ENCODE assay signal across 17 cellular contexts in the genomic region with DNA sequence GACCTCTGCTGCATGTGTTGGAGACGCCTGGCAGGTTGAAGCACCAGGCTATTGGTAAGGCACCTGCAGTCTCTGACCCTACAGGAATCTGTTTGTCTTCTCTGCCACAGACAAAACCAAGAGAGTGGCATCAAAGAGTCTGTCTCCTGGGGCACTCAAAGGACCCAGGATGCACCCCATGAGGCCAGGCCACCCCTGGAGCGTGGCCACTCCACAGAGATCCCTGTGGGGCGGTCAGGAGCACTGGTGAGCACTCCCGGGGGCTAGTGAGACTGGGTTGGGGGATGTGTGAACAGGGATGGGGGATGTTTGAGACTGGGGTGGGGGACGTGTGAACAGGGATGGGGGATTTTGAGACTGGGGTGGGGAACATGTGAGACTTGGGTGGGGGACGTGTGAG.
DNase-seq lines count a peak whose midpoint lies in the region; ATAC-seq and TF ChIP-seq lines count a peak whose summit lies in the region.
"Had no signal": no experiment of that assay in that cellular context is flagged by ENCODE, and none has a peak within 500 bp of the region (broad histone marks: within the 10 kb centered on the region; RNA-seq: fewer than 3 reads in every experiment).

No MANE protein-coding gene starts in this region.

- H3K4me1 ChIP-seq in Peyer's patch: no peaks in the 10 kb centered on the region
- H3K4me1 ChIP-seq in osteoblast (ENCODE audit: insufficient read depth, low read length): no peaks in the 10 kb centered on the region
- H3K4me1 ChIP-seq: A549, Caco-2 had no signal

- H2AFZ ChIP-seq in osteoblast (ENCODE audit: low read length): no peak overlapping the region
- H2AFZ ChIP-seq: GM23338 had no signal

- ATAC-seq in GM21381 (IDR thresholded peaks at IDR 0.05; ENCODE audit: unreplicated experiment): no peak
- ATAC-seq: A549, GM23338, HCT116 had no signal

- H3K27me3 ChIP-seq in Peyer's patch (no peaks in the 10 kb centered on the region), osteoblast (ENCODE audit: insufficient read depth, low read length) (no peaks in the 10 kb centered on the region)

- H3K36me3 ChIP-seq in Peyer's patch (no peaks in the 10 kb centered on the region), osteoblast (ENCODE audit: insufficient read depth, low read length) (no peaks in the 10 kb centered on the region)

- H3K79me2 ChIP-seq in osteoblast (ENCODE audit: insufficient read depth, low read length): no peaks in the 10 kb centered on the region

- no peak overlapping the region for H3K4me2 ChIP-seq in osteoblast (ENCODE audit: insufficient read depth, low read length)
- H3K4me2 ChIP-seq: A549, GM23338 had no signal

- no peak for TF ChIP-seq POLR2A in Peyer's patch (IDR thresholded peaks at IDR 0.05)

- H3K9me3 ChIP-seq in Peyer's patch: no peaks in the 10 kb centered on the region
- H3K9me3 ChIP-seq in osteoblast (ENCODE audit: low read depth, low read length): no peaks in the 10 kb centered on the region
- H3K9me3 ChIP-seq: A549, Caco-2 had no signal

- TF ChIP-seq CTCF in Peyer's patch (IDR thresholded peaks at IDR 0.05): no peak
- TF ChIP-seq CTCF in osteoblast (IDR thresholded peaks at IDR 0.05; ENCODE audit: extremely low read depth, low read depth, low read length): no peak

- H3K4me3 ChIP-seq in Peyer's patch (no peak overlapping the region), osteoblast (ENCODE audit: insufficient read depth, low read length) (no peak overlapping the region)
- H3K4me3 ChIP-seq: A549, GM23338 had no signal

- no peak overlapping the region for H3K27ac ChIP-seq in Peyer's patch
- H3K27ac ChIP-seq in osteoblast (ENCODE audit: low read depth, low read length): no peak overlapping the region
- H3K27ac ChIP-seq: 22Rv1, A549, C4-2B, HL-60 had no signal

- no peaks in the 10 kb centered on the region for H4K20me1 ChIP-seq in osteoblast (ENCODE audit: insufficient read depth, low read length)

- peak; percentile 41 for DNase-seq in activated effector memory CD4-positive, alpha-beta T cell treated with anti-CD3 and anti-CD28 coated beads, Interleukin-2, amount 50 U/mL, for 16 hours
- no peak for DNase-seq in activated effector memory CD4-positive, alpha-beta T cell treated with Interleukin-2 at 50 U/mL for 16 hours
- DNase-seq in Peyer's patch (peak in 2 of 3 donors; percentile 14 to 25), islet precursor cell (peak; percentile 30), osteoblast (ENCODE audit: insufficient read length, low spot score, missing footprints) (peak; percentile 47), kidney glomerular epithelial cell (lab: John Stamatoyannopoulos, UW) (no peak)
- DNase-seq in stimulated activated CD4-positive, alpha-beta T cell treated with anti-CD3 and anti-CD28 coated beads, Interleukin-2, amount 100 ng/mL, for 24 hours: no peak
- DNase-seq: AML-193, HFFc6 had no signal

Comparison
In these comparisons a context has a peak if more than half of its experiments do, and no peak if none do; other contexts are left out.
1. DNase-seq: peak in activated effector memory CD4-positive, alpha-beta T cell treated with anti-CD3 and anti-CD28 coated beads, Interleukin-2, amount 50 U/mL, for 16 hours (single experiment), Peyer's patch (2 of 3), islet precursor cell (single experiment) and osteoblast (single experiment); none in activated effector memory CD4-positive, alpha-beta T cell treated with Interleukin-2 at 50 U/mL for 16 hours (single experiment), kidney glomerular epithelial cell (single experiment) and stimulated activated CD4-positive, alpha-beta T cell treated with anti-CD3 and anti-CD28 coated beads, Interleukin-2, amount 100 ng/mL, for 24 hours (0 of 2).